26 cellular contexts compared by ENCODE assay signal in the genomic region with DNA sequence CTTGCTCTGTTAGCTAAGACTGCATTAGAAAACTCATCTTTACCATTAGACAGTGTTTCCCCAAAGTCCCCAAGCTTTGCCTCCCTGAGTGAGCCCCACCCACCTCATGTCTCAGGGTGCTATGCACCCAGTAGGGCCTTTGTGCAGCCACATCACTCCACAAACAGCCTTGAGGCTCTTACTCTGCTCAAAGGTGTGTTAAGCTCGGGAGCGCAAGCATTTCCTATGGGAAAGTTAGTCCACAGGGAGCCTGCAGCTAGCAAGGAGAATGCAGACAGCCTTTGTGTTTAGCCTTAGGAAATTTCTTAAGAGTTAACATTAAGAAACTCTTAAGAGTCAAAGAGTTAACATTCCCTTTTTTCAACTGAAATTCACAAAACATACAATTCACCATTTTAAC.
"Had no signal": no experiment of that assay in that cellular context is flagged by ENCODE, and none has a peak within 500 bp of the region (broad histone marks: within the 10 kb centered on the region; RNA-seq: fewer than 3 reads in every experiment).

No MANE protein-coding gene starts in this region.

- H3K4me3 ChIP-seq: ovary, psoas muscle, right lobe of liver, sigmoid colon, stomach, thoracic aorta, thyroid gland, tibial nerve, upper lobe of left lung, vagina had no signal

- H3K4me1 ChIP-seq: parathyroid adenoma, psoas muscle, right lobe of liver, thyroid gland, tibial nerve, upper lobe of left lung, vagina had no signal

- H2AFZ ChIP-seq: parathyroid adenoma had no signal

- H3K27me3 ChIP-seq: ovary, right lobe of liver, thyroid gland, tibial nerve, upper lobe of left lung, vagina had no signal

- ATAC-seq: natural killer cell treated with Interleukin-12 subunit alpha and Interleukin-12 subunit beta and Interleukin-15 and Interleukin-18, amount 100 ng/mL, for 72 hours; psoas muscle; right cardiac atrium; right lobe of liver; stimulated activated effector memory CD8-positive, alpha-beta T cell treated with anti-CD3 and anti-CD28 coated beads, Interleukin-12 subunit alpha, Interleukin-12 subunit beta, amount 100 ng/mL, for 72 hours; stimulated activated naive B cell treated with anti-CD40 and anti-IgM and Interleukin-4, amounts not matched to agents 10 μg/mL and 1 μg/mL and 100 μg/mL, for 72 hours had no signal

- H3K36me3 ChIP-seq: ovary, right lobe of liver, sigmoid colon, stomach, thoracic aorta, thyroid gland, tibial nerve, upper lobe of left lung, vagina had no signal

- H3K9ac ChIP-seq: parathyroid adenoma had no signal

- DNase-seq: nephron progenitor cell; occipital lobe; ovary; posterior cingulate gyrus; psoas muscle; right cardiac atrium; right lobe of liver; sigmoid colon; small intestine; stimulated activated CD4-positive, alpha-beta T cell treated with anti-CD3 and anti-CD28 coated beads, Interleukin-15, amount 100 ng/mL, for 24 hours; stimulated activated CD4-positive, alpha-beta T cell treated with anti-CD3 and anti-CD28 coated beads, Interleukin-2, amount 100 ng/mL, for 24 hours; stimulated activated CD4-positive, alpha-beta T cell treated with anti-CD3 and anti-CD28 coated beads, Interleukin-2, amount 100 ng/mL, for 48 hours; stimulated activated CD4-positive, alpha-beta T cell treated with anti-CD3 and anti-CD28 coated beads, Interleukin-4, amount 100 ng/mL, for 24 hours; stimulated activated naive B cell treated with anti-CD40 and anti-IgM and Interleukin-4, amounts not matched to agents 10 μg/mL and 1 μg/mL and 100 μg/mL, for 72 hours; stimulated activated naive CD4-positive, alpha-beta T cell treated with Interleukin-2 at 50 U/mL for 16 hours; stomach; thyroid gland; trophoblast cell; upper lobe of left lung had no signal

- H3K9me3 ChIP-seq: ovary, psoas muscle, right lobe of liver, sigmoid colon, stomach, thoracic aorta, thyroid gland, tibial nerve, upper lobe of left lung, vagina had no signal

- FAIRE-seq: small intestine, urothelium cell line had no signal

- H3K79me2 ChIP-seq: parathyroid adenoma had no signal

- H3K27ac ChIP-seq: ovary, parathyroid adenoma, psoas muscle, right lobe of liver, sigmoid colon, stomach, thoracic aorta, thyroid gland, tibial nerve, upper lobe of left lung, vagina had no signal
